Comparison of ENCODE assay signal across 30 cellular contexts in genomic region chr4:108709234-108709633, GRCh38. TPM values are rescaled to one million over a fixed set of nuclear protein-coding genes. Genes with fewer than 3 reads are reported as not detected.
"Had no signal": no experiment of that assay in that cellular context is flagged by ENCODE, and none has a peak within 500 bp of the region (broad histone marks: within the 10 kb centered on the region; RNA-seq: fewer than 3 reads in every experiment).

No MANE protein-coding gene starts in this region.

- H3K27me3 ChIP-seq: left lung, pancreas, spleen, tibial nerve, uterus had no signal

- DNase-seq: hippocampal formation; immature natural killer cell; kidney; left colon; left lung; lower lobe of right lung; mammary epithelial cell; naive thymus-derived CD8-positive, alpha-beta T cell; pancreas; posterior cingulate gyrus; retina; right cardiac atrium; spleen; stimulated activated CD4-positive, alpha-beta T cell treated with anti-CD3 and anti-CD28 coated beads, Interleukin-4, amount 100 ng/mL, for 24 hours; stimulated activated naive CD4-positive, alpha-beta T cell treated with Interleukin-2 at 50 U/mL for 16 hours; stimulated activated naive CD8-positive, alpha-beta T cell treated with anti-CD3 and anti-CD28 coated beads, Interleukin-15, amount 100 ng/mL, for 72 hours; substantia nigra; uterus had no signal

- H3K27me3 Mint-ChIP-seq: stimulated activated naive CD8-positive, alpha-beta T cell treated with anti-CD3 and anti-CD28 coated beads, Interleukin-15, amount 100 ng/mL, for 72 hours had no signal

- ATAC-seq: left colon; left lung; lower lobe of right lung; naive thymus-derived CD8-positive, alpha-beta T cell; pancreas; right cardiac atrium; sciatic nerve; stimulated activated effector memory CD8-positive, alpha-beta T cell treated with anti-CD3 and anti-CD28 coated beads, Interleukin-12 subunit alpha, Interleukin-12 subunit beta, amount 100 ng/mL, for 72 hours; stimulated activated naive CD8-positive, alpha-beta T cell treated with anti-CD3 and anti-CD28 coated beads, Interleukin-15, amount 100 ng/mL, for 72 hours had no signal

- H3K9me3 Mint-ChIP-seq: naive thymus-derived CD8-positive, alpha-beta T cell; nephron; stimulated activated effector memory CD8-positive, alpha-beta T cell treated with anti-CD3 and anti-CD28 coated beads, Interleukin-12 subunit alpha, Interleukin-12 subunit beta, amount 100 ng/mL, for 72 hours; type B pancreatic cell had no signal

- H3K27ac ChIP-seq: left lung, lower lobe of right lung, pancreas, prostate gland, skin epidermis, spleen, tibial nerve, uterus had no signal

- H3K36me3 Mint-ChIP-seq: immature natural killer cell; naive thymus-derived CD8-positive, alpha-beta T cell; stimulated activated effector memory CD8-positive, alpha-beta T cell treated with anti-CD3 and anti-CD28 coated beads, Interleukin-12 subunit alpha, Interleukin-12 subunit beta, amount 100 ng/mL, for 72 hours; type B pancreatic cell had no signal

- H3K4me3 ChIP-seq: left lung, lower lobe of right lung, pancreas, prostate gland, skin epidermis, spleen, tibial nerve, uterus had no signal

- H3K27ac Mint-ChIP-seq: immature natural killer cell; nephron; stimulated activated effector memory CD8-positive, alpha-beta T cell treated with anti-CD3 and anti-CD28 coated beads, Interleukin-12 subunit alpha, Interleukin-12 subunit beta, amount 100 ng/mL, for 72 hours; stimulated activated naive CD8-positive, alpha-beta T cell treated with anti-CD3 and anti-CD28 coated beads, Interleukin-15, amount 100 ng/mL, for 72 hours; type B pancreatic cell had no signal

- H3K4me3 Mint-ChIP-seq: immature natural killer cell; naive thymus-derived CD8-positive, alpha-beta T cell; nephron; neural crest cell; stimulated activated effector memory CD8-positive, alpha-beta T cell treated with anti-CD3 and anti-CD28 coated beads, Interleukin-12 subunit alpha, Interleukin-12 subunit beta, amount 100 ng/mL, for 72 hours; stimulated activated naive CD8-positive, alpha-beta T cell treated with anti-CD3 and anti-CD28 coated beads, Interleukin-15, amount 100 ng/mL, for 72 hours; type B pancreatic cell had no signal

- H3K36me3 ChIP-seq: left lung, lower lobe of right lung, pancreas, prostate gland, spleen, tibial nerve, uterus had no signal

- H3K4me1 Mint-ChIP-seq: immature natural killer cell; nephron; neural crest cell; stimulated activated effector memory CD8-positive, alpha-beta T cell treated with anti-CD3 and anti-CD28 coated beads, Interleukin-12 subunit alpha, Interleukin-12 subunit beta, amount 100 ng/mL, for 72 hours; stimulated activated naive CD8-positive, alpha-beta T cell treated with anti-CD3 and anti-CD28 coated beads, Interleukin-15, amount 100 ng/mL, for 72 hours had no signal

- FAIRE-seq: islet of Langerhans, kidney, pancreas had no signal

- H3K4me1 ChIP-seq: left lung, lower lobe of right lung, pancreas, prostate gland, spleen, tibial nerve, uterus had no signal

- H3K9me3 ChIP-seq: left lung, lower lobe of right lung, pancreas, prostate gland, spleen, tibial nerve, uterus had no signal

RNA-seq across cellular contexts. Expression of gene ETNPPL, which starts 53.6 kb away (rescaled TPM):
- total RNA-seq: kidney; left colon; left lung; lower lobe of right lung; mammary epithelial cell; mesenteric fat pad; naive thymus-derived CD8-positive, alpha-beta T cell; osteoblast; ureter; uterus had no signal
- polyA plus RNA-seq: immature natural killer cell; mammary epithelial cell; naive thymus-derived CD8-positive, alpha-beta T cell; pancreas had no signal
